ENCODE assay signal across 8 cellular contexts in genomic region chr6:79672631-79673065, GRCh38. TPM values are rescaled to one million over a fixed set of nuclear protein-coding genes. Genes with fewer than 3 reads are reported as not detected.
DNase-seq lines count a peak whose midpoint lies in the region; ATAC-seq, FAIRE-seq and TF ChIP-seq lines count a peak whose summit lies in the region.

No MANE protein-coding gene starts in this region.

- ATAC-seq in GM18909 (IDR thresholded peaks at IDR 0.05; ENCODE audit: poor library complexity, unreplicated experiment) (no peak), GM21723 (IDR thresholded peaks at IDR 0.05; ENCODE audit: unreplicated experiment) (no peak)

- in situ Hi-C loops in transverse colon (cut with MboI; ENCODE audit: low pct_ligation_motif_present in 1 of 4, low pct_unique_long_range_greater_than_20kb in 1 of 4, low sequenced_read_pairs in 3 of 4): no loop called here

- H3K4me1 ChIP-seq in transverse colon: peaks cover 0 to 51% (median 24%) of the 10 kb centered on the region in 4 donors

- FAIRE-seq in GM12892 (lab: Jason Lieb, UNC): peak; percentile 38
- FAIRE-seq in RCC 7860 (lab: Jason Lieb, UNC): no peak

- peak overlapping the region; percentile 70 to 86 (median 84) for H3K27ac ChIP-seq in transverse colon

- intact Hi-C loops in transverse colon (cut with DNase I; ENCODE audit: low total_unique reads): no loop called here

- TF ChIP-seq CTCF in transverse colon (IDR thresholded peaks at IDR 0.05): peak; percentile 32 to 64 (median 48)

- 30 to 33% methylated on average over 1 of the region's 1 CpG for WGBS in transverse colon (ENCODE audit: low coverage in 1 of 2), 2 donors

- no peak for TF ChIP-seq EP300 in transverse colon (IDR thresholded peaks at IDR 0.05; ENCODE audit: low read depth)

- H3K36me3 ChIP-seq in transverse colon: peaks cover 0 to 8% (median 0%) of the 10 kb centered on the region in 4 donors

- H3K9me3 ChIP-seq in transverse colon: no peaks in the 10 kb centered on the region

- H3K4me3 ChIP-seq in transverse colon: no peak overlapping the region

- TF ChIP-seq POLR2A in GM12892 (IDR thresholded peaks at IDR 0.05; ENCODE audit: low read depth, low read length) (no peak), transverse colon (IDR thresholded peaks at IDR 0.05) (no peak)

- no peaks in the 10 kb centered on the region for H3K27me3 ChIP-seq in transverse colon

- peak; percentile 8 for DNase-seq in AG08396 (ENCODE audit: low spot score)
- no peak for DNase-seq in GM12892 (ENCODE audit: insufficient read length)
- peak; percentile 16 for DNase-seq in RCC 7860 (ENCODE audit: low spot score)
- peak; percentile 30 for DNase-seq in fibroblast of gingiva (ENCODE audit: low read depth)
- no peak for DNase-seq in transverse colon
- no peak for DNase-seq in activated effector memory CD4-positive, alpha-beta T cell treated with Interleukin-2 at 50 U/mL for 16 hours

RNA-seq across cellular contexts. Expression of gene SH3BGRL2, which starts 41.5 kb away (rescaled TPM):
- polyA plus RNA-seq in GM12892 (2012; ENCODE audit: missing spikeins): 0.19 TPM
- 100 to 1,000 TPM in 3 of 4 donors, 10 to 100 TPM in 1; 54.7 to 177 (median 128) TPM for total RNA-seq in transverse colon

Comparison
In these comparisons a context has a peak if more than half of its experiments do, and no peak if none do; other contexts are left out.
1. DNase-seq: peak in AG08396 (single experiment), RCC 7860 (single experiment) and fibroblast of gingiva (single experiment); none in GM12892 (single experiment), transverse colon (single experiment) and activated effector memory CD4-positive, alpha-beta T cell treated with Interleukin-2 at 50 U/mL for 16 hours (single experiment).